In the genomic region with DNA sequence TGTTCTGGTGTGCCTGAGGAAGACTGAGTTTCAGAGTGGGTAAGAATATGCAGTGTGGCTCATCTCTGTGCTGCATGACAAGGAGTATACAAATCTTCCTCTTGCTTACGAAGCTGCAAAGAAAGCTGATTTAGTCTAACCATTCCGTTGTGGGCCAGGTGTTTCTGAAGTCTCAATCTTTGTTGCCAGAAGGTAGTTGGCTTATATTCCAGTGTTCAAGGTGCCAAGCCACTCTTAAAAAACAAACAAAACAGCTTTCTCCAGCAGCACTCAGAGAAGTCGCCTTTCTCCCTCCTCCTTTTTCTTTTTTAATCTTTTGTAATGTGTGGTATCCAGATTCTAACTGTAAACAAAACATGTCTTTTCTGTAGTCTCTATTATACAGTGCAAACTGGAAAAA, we compare ENCODE assay signal across 26 cellular contexts.
"Had no signal": no experiment of that assay in that cellular context is flagged by ENCODE, and none has a peak within 500 bp of the region (broad histone marks: within the 10 kb centered on the region; RNA-seq: fewer than 3 reads in every experiment).

No MANE protein-coding gene starts in this region.

- H3K4me2 ChIP-seq: neural progenitor cell, smooth muscle cell had no signal

- H3K4me1 ChIP-seq: neural progenitor cell, sigmoid colon, vagina had no signal

- H3K4me3 Mint-ChIP-seq: activated CD8-positive, alpha-beta T cell treated with anti-CD3 and anti-CD28 coated beads, Interleukin-2, amount 10 ng/mL, durations not matched to agents 7 days and 5 days; activated T-helper 17 cell treated with anti-CD3 and anti-CD28 coated beads, Interleukin-2, amount 50 U/mL, for 72 hours; mesothelial cell of epicardium; naive thymus-derived CD8-positive, alpha-beta T cell; neural progenitor cell; stimulated activated naive B cell treated with anti-CD40 and anti-IgM and Interleukin-4, amounts not matched to agents 10 μg/mL and 1 μg/mL and 100 μg/mL, for 72 hours had no signal

- H2AFZ ChIP-seq: neural progenitor cell had no signal

- H3K27me3 ChIP-seq: brain microvascular endothelial cell, neural progenitor cell, sigmoid colon, vagina had no signal

- H3K4me1 Mint-ChIP-seq: activated T-helper 17 cell treated with anti-CD3 and anti-CD28 coated beads, Interleukin-2, amount 50 U/mL, for 72 hours; mesothelial cell of epicardium; naive thymus-derived CD8-positive, alpha-beta T cell; neural progenitor cell; stimulated activated naive B cell treated with anti-CD40 and anti-IgM and Interleukin-4, amounts not matched to agents 10 μg/mL and 1 μg/mL and 100 μg/mL, for 72 hours had no signal

- H3K4me3 ChIP-seq: lung, neural progenitor cell, sigmoid colon, smooth muscle cell, vagina had no signal

- ATAC-seq: activated CD8-positive, alpha-beta T cell treated with anti-CD3 and anti-CD28 coated beads, Interleukin-2, amount 10 ng/mL, durations not matched to agents 7 days and 5 days; activated naive CD4-positive, alpha-beta T cell treated with anti-CD3 and anti-CD28 coated beads, Interleukin-2, amount 50 U/mL, for 72 hours; activated T-helper 17 cell treated with anti-CD3 and anti-CD28 coated beads, Interleukin-2, amount 50 U/mL, for 72 hours; left lobe of liver; naive thymus-derived CD8-positive, alpha-beta T cell; stimulated activated naive B cell treated with anti-CD40 and anti-IgM and Interleukin-4, amounts not matched to agents 10 μg/mL and 1 μg/mL and 100 μg/mL, for 72 hours had no signal

- H3K27ac ChIP-seq: brain microvascular endothelial cell, neural progenitor cell, sigmoid colon, vagina, WERI-Rb-1 had no signal

- H3K36me3 ChIP-seq: brain microvascular endothelial cell, neural progenitor cell, sigmoid colon, vagina, WERI-Rb-1 had no signal

- H3K27ac Mint-ChIP-seq: activated CD8-positive, alpha-beta T cell treated with anti-CD3 and anti-CD28 coated beads, Interleukin-2, amount 10 ng/mL, durations not matched to agents 7 days and 5 days; activated naive CD4-positive, alpha-beta T cell treated with anti-CD3 and anti-CD28 coated beads, Interleukin-2, amount 50 U/mL, for 72 hours; activated T-helper 17 cell treated with anti-CD3 and anti-CD28 coated beads, Interleukin-2, amount 50 U/mL, for 72 hours; mesothelial cell of epicardium; naive thymus-derived CD8-positive, alpha-beta T cell; neural progenitor cell; progenitor cell of endocrine pancreas; stimulated activated naive B cell treated with anti-CD40 and anti-IgM and Interleukin-4, amounts not matched to agents 10 μg/mL and 1 μg/mL and 100 μg/mL, for 72 hours had no signal

- H3K9me3 ChIP-seq: sigmoid colon, vagina had no signal

- H3K36me3 Mint-ChIP-seq: naive thymus-derived CD8-positive, alpha-beta T cell; neural progenitor cell; stimulated activated naive B cell treated with anti-CD40 and anti-IgM and Interleukin-4, amounts not matched to agents 10 μg/mL and 1 μg/mL and 100 μg/mL, for 72 hours had no signal

- DNase-seq: activated CD4-positive, alpha-beta T cell treated with anti-CD3 and anti-CD28 coated beads, Interleukin-2, amount 50 U/mL, for 1 hour; activated CD4-positive, CD25-positive, alpha-beta regulatory T cell treated with anti-CD3 and anti-CD28 coated beads, Interleukin-2, amount 50 U/mL, for 72 hours; activated CD8-positive, alpha-beta T cell treated with anti-CD3 and anti-CD28 coated beads, Interleukin-2, amount 10 ng/mL, durations not matched to agents 7 days and 5 days; activated T-cell treated with anti-CD3 and anti-CD28 coated beads, Interleukin-2, amount 50 U/mL, for 1 hour; aorta; brain microvascular endothelial cell; caudate nucleus; dermis blood vessel endothelial cell; effector CD8-positive, alpha-beta T cell; foreskin melanocyte; naive thymus-derived CD8-positive, alpha-beta T cell; retina; sigmoid colon; stimulated activated CD4-positive, alpha-beta T cell treated with anti-CD3 and anti-CD28 coated beads, Interleukin-15, amount 100 ng/mL, for 24 hours; stimulated activated naive B cell treated with anti-CD40 and anti-IgM and Interleukin-4, amounts not matched to agents 10 μg/mL and 1 μg/mL and 100 μg/mL, for 72 hours; trophoblast cell; WERI-Rb-1 had no signal

- H3K27me3 Mint-ChIP-seq: activated T-helper 17 cell treated with anti-CD3 and anti-CD28 coated beads, Interleukin-2, amount 50 U/mL, for 72 hours; naive thymus-derived CD8-positive, alpha-beta T cell; progenitor cell of endocrine pancreas; stimulated activated naive B cell treated with anti-CD40 and anti-IgM and Interleukin-4, amounts not matched to agents 10 μg/mL and 1 μg/mL and 100 μg/mL, for 72 hours had no signal

- H3K9ac ChIP-seq: neural progenitor cell had no signal
